In the genomic region with DNA sequence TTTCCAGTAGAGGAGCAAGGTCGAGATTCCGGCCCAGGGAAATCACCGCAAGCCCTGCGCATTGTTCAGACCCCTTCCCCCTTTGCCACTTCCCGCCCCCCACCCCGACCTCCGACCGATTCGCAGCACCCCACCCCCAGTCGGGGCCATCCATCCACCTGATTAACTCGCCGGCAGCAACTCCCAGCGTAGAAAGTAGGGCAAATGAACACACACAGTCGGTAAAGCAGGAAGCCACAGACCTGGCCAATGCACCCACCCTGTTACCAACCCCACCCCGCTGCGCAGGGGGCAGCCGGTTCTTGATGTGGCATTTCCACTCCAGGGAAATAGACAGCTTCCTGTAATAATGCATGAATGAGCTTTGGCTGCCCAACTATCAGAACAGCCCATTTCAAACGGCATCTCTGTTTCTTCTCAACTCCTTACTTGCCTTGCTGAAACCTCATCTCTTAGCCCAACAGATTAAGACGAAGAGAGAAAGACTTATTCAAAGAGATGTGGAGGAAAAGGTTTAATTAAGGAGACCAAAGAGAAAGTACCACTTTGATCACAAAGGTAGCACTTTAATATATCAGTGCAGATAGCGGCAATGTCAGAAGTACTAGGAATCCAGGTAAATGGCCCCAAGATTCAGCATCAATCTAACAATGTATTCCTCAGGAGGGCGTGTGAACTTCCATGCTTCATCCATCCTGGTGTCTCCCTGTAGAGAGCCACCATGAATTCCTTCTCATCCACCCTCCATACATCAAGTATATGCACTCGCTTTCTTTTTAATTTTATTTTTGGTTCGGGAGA, we compare ENCODE assay signal across 8 cellular contexts. TPM values are rescaled to one million over a fixed set of nuclear protein-coding genes. Genes with fewer than 3 reads are reported as not detected.
DNase-seq lines count a peak whose midpoint lies in the region; ATAC-seq and TF ChIP-seq lines count a peak whose summit lies in the region.

No MANE protein-coding gene starts in this region.

- peak; percentile 72 for DNase-seq in HK-2 (ENCODE audit: unreplicated experiment)
- peak; percentile 27 for DNase-seq in activated T-cell treated with anti-CD3 and anti-CD28 coated beads for 1 hour (ENCODE audit: low read depth)
- no peak for DNase-seq in esophagus muscularis mucosa (ENCODE audit: extremely low spot score)
- peak in 1 of 5 donors; percentile 12 for DNase-seq in ovary
- no peak for DNase-seq in NCI-H146 (lab: John Stamatoyannopoulos, UW)
- DNase-seq in NCI-H1048 (lab: John Stamatoyannopoulos, UW), result no peak

- WGBS in esophagus muscularis mucosa, result 23% methylated on average over 11 of the region's 23 CpGs
- 70 to 82% (median 79%) methylated on average over 23 of the region's 23 CpGs for WGBS in ovary, 3 donors

- TF ChIP-seq CTCF in esophagus muscularis mucosa (IDR thresholded peaks at IDR 0.05) (no peak), ovary (IDR thresholded peaks at IDR 0.05) (no peak)

- no peak for TF ChIP-seq EP300 in esophagus muscularis mucosa (IDR thresholded peaks at IDR 0.05)
- TF ChIP-seq EP300 in ovary (IDR thresholded peaks at IDR 0.05), result no peak

- peaks cover 12 to 60% (median 52%) of the 10 kb centered on the region in 4 donors for H3K4me1 ChIP-seq in esophagus muscularis mucosa
- H3K4me1 ChIP-seq in ovary (ENCODE audit: insufficient read depth), result peaks cover 3% of the 10 kb centered on the region

- no peaks in the 10 kb centered on the region for H3K27me3 ChIP-seq in esophagus muscularis mucosa
- no peaks in the 10 kb centered on the region for H3K27me3 ChIP-seq in ovary

- intact Hi-C loops in esophagus muscularis mucosa (cut with DNase I) (loop anchor here (10.0 kb wide), 3 partner anchors 103 to 493 kb away; no protein-coding TSS in a partner anchor), ovary (cut with DNase I) (no loop called here)

- no peak for TF ChIP-seq POLR2A in esophagus muscularis mucosa (IDR thresholded peaks at IDR 0.05; ENCODE audit: low read depth)
- TF ChIP-seq POLR2A in ovary (IDR thresholded peaks at IDR 0.05), result no peak

- H3K36me3 ChIP-seq in esophagus muscularis mucosa (no peaks in the 10 kb centered on the region), ovary (no peaks in the 10 kb centered on the region)

- no peak for ATAC-seq in HG03045 (IDR thresholded peaks at IDR 0.05; ENCODE audit: unreplicated experiment)
- no peak for ATAC-seq in GM21447 (IDR thresholded peaks at IDR 0.05; ENCODE audit: unreplicated experiment)

- H3K4me3 ChIP-seq in esophagus muscularis mucosa (peak overlapping the region; percentile 61 to 95 (median 88)), ovary (peak overlapping the region; percentile 80)

- H3K9me3 ChIP-seq in esophagus muscularis mucosa (no peaks in the 10 kb centered on the region), ovary (no peaks in the 10 kb centered on the region)

- H3K27ac ChIP-seq in esophagus muscularis mucosa (replicated peaks in 1 of 4) (peak overlapping the region; percentile 79 to 89 (median 88)), ovary (no peak overlapping the region)

RNA-seq across cellular contexts. Expression of a gene that starts 1.9 kb away (rescaled TPM):
- total RNA-seq in esophagus muscularis mucosa, result 10 to 100 TPM; 30.3 to 39.0 (median 36.8) TPM
- 1 to 10 TPM; 2.2 to 6.3 (median 4.5) TPM for total RNA-seq in ovary
- polyA plus RNA-seq in ovary, result 1 to 10 TPM; 1.1 to 9.5 TPM

Comparison
In these comparisons a context has a peak if more than half of its experiments do, and no peak if none do; other contexts are left out.
1. DNase-seq: peak in HK-2 (single experiment) and activated T-cell treated with anti-CD3 and anti-CD28 coated beads for 1 hour (single experiment); none in esophagus muscularis mucosa (single experiment), NCI-H146 (single experiment) and NCI-H1048 (single experiment).
2. H3K27ac ChIP-seq: peak in esophagus muscularis mucosa (4 of 4); none in ovary (0 of 2).
3. RNA of a gene that starts 1.9 kb away (total RNA-seq): 30.3 to 39.0 TPM in esophagus muscularis mucosa; 2.2 to 6.3 TPM in ovary; every median in the first group is over 4 times any median in the second.